9 cellular contexts compared by ENCODE assay signal in the genomic region with DNA sequence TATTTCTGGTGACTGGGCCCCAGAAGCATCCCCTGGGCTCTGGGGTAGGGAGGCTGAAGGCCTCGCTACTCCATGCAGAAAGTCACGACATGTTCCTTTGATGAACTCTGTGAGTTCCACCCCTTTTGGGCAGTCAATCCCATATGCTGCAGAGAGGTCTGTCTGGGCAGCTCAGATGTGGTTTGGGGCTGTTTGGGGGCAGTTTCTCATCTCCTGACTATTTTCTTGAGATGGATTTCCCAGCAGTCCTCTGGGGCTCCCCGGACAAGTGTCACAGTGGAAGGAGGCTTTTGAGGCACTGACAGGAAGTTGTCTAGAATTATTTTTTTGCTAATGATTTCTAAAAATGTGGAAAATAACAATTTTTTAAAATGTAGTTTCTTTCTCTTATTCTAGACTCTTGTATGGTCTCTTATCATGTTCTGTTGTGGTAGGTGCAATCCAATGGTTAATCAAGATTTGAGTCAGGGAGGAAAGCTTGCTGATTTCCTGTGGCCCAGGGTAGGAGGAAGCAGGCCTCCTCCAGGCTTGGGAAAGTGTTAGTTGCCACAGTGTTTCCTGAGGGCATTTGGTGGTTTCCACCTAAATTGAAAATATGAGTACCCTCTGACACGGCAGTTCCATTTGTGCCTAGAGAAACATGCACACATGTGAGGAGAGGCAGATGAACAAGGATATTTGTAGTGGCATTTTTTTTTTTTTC. TPM values are rescaled to one million over a fixed set of nuclear protein-coding genes. Genes with fewer than 3 reads are reported as not detected.
DNase-seq lines count a peak whose midpoint lies in the region; ATAC-seq lines count a peak whose summit lies in the region.
"Had no signal": no experiment of that assay in that cellular context is flagged by ENCODE, and none has a peak within 500 bp of the region (broad histone marks: within the 10 kb centered on the region; RNA-seq: fewer than 3 reads in every experiment).

No MANE protein-coding gene starts in this region.

- no peaks in the 10 kb centered on the region for H3K27me3 Mint-ChIP-seq in T-helper 17 cell

- H3K4me1 Mint-ChIP-seq in T-helper 17 cell: peaks cover 33% of the 10 kb centered on the region
- H3K4me1 Mint-ChIP-seq in stimulated activated effector memory CD8-positive, alpha-beta T cell treated with anti-CD3 and anti-CD28 coated beads, Interleukin-12 subunit alpha, Interleukin-12 subunit beta, amount 100 ng/mL, for 72 hours: peaks cover 49% of the 10 kb centered on the region

- H3K4me3 Mint-ChIP-seq in T-helper 17 cell: no peak overlapping the region
- peak overlapping the region; percentile 45 for H3K4me3 Mint-ChIP-seq in stimulated activated effector memory CD8-positive, alpha-beta T cell treated with anti-CD3 and anti-CD28 coated beads, Interleukin-12 subunit alpha, Interleukin-12 subunit beta, amount 100 ng/mL, for 72 hours

- peak; percentile 70 for DNase-seq in activated CD4-positive, alpha-beta T cell treated with anti-CD3 and anti-CD28 coated beads for 48 hours
- DNase-seq in activated CD4-positive, alpha-beta T cell treated with anti-CD3 and anti-CD28 coated beads, Interleukin-2, amount 50 U/mL, for 4 hours: no peak
- DNase-seq in T-helper 17 cell (no peak), dermis blood vessel endothelial cell (peak; percentile 94)
- peak in 1 of 2 donors; percentile 73 for DNase-seq in stimulated activated effector memory CD8-positive, alpha-beta T cell treated with anti-CD3 and anti-CD28 coated beads, Interleukin-12 subunit alpha, Interleukin-12 subunit beta, amount 100 ng/mL, for 72 hours (ENCODE audit: low spot score in 2 of 2)
- DNase-seq: amygdala had no signal

- H3K9me3 Mint-ChIP-seq in stimulated activated effector memory CD8-positive, alpha-beta T cell treated with anti-CD3 and anti-CD28 coated beads, Interleukin-12 subunit alpha, Interleukin-12 subunit beta, amount 100 ng/mL, for 72 hours: no peaks in the 10 kb centered on the region

- no peaks in the 10 kb centered on the region for H3K9me3 ChIP-seq in T-helper 17 cell (ENCODE audit: control insufficient read depth, low read length, poor library complexity, severe bottlenecking)

- ATAC-seq in T-helper 17 cell (peak; percentile 18), GM21825 (IDR thresholded peaks at IDR 0.05; ENCODE audit: unreplicated experiment) (no peak), HG03159 (IDR thresholded peaks at IDR 0.05; ENCODE audit: unreplicated experiment) (no peak), HG03521 (IDR thresholded peaks at IDR 0.05; ENCODE audit: unreplicated experiment) (no peak)
- peak; percentile 75 for ATAC-seq in stimulated activated effector memory CD8-positive, alpha-beta T cell treated with anti-CD3 and anti-CD28 coated beads, Interleukin-12 subunit alpha, Interleukin-12 subunit beta, amount 100 ng/mL, for 72 hours

- H3K27ac Mint-ChIP-seq in T-helper 17 cell: peak overlapping the region; percentile 75
- peak overlapping the region; percentile 83 for H3K27ac Mint-ChIP-seq in stimulated activated effector memory CD8-positive, alpha-beta T cell treated with anti-CD3 and anti-CD28 coated beads, Interleukin-12 subunit alpha, Interleukin-12 subunit beta, amount 100 ng/mL, for 72 hours

- peaks cover 3% of the 10 kb centered on the region for H3K36me3 Mint-ChIP-seq in T-helper 17 cell (ENCODE audit: low read depth)
- peaks cover 34% of the 10 kb centered on the region for H3K36me3 Mint-ChIP-seq in stimulated activated effector memory CD8-positive, alpha-beta T cell treated with anti-CD3 and anti-CD28 coated beads, Interleukin-12 subunit alpha, Interleukin-12 subunit beta, amount 100 ng/mL, for 72 hours

RNA-seq across cellular contexts. Expression of a gene that starts 19.9 kb away (rescaled TPM):
- total RNA-seq in T-helper 17 cell (10 to 100 TPM; 56.8 to 63.7 TPM), dermis blood vessel endothelial cell (11.4 and 13.8 TPM in 2 replicates)

Comparison
In these comparisons a context has a peak if more than half of its experiments do, and no peak if none do; other contexts are left out.
1. DNase-seq: peak in activated CD4-positive, alpha-beta T cell treated with anti-CD3 and anti-CD28 coated beads for 48 hours (single experiment) and dermis blood vessel endothelial cell (single experiment); none in activated CD4-positive, alpha-beta T cell treated with anti-CD3 and anti-CD28 coated beads, Interleukin-2, amount 50 U/mL, for 4 hours (0 of 2) and T-helper 17 cell (0 of 3).
2. ATAC-seq: peak in T-helper 17 cell (single experiment) and stimulated activated effector memory CD8-positive, alpha-beta T cell treated with anti-CD3 and anti-CD28 coated beads, Interleukin-12 subunit alpha, Interleukin-12 subunit beta, amount 100 ng/mL, for 72 hours (single experiment); none in GM21825 (single experiment), HG03159 (single experiment) and HG03521 (single experiment).